ENCODE assay signal across 13 cellular contexts in the genomic region with DNA sequence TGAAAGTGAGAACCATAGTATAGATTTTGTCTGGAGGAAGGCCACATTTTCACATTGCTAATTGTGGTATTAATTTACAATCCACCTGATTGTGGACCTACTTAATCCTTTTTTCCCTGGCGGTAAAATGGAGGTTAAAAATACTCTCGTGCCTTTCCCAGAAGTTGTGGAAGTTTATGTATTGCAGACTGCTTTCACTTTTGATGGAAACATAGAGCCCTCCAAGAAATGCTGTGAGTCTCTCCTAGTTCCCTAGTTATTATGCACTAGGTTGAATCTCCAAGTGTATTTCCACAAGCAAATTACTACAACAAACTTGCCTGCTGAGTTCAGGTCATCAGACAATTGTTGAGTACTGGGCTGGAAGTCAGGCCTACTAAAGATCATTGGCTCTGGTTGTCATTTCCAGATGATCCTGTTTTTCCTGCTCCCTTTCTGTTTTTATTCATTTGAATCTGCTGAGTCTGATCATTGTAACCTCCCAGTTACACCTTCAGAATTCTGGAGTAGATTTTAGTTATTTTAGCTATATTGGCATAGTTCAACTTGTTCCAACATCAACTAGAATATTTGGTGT.
DNase-seq lines count a peak whose midpoint lies in the region; ATAC-seq and TF ChIP-seq lines count a peak whose summit lies in the region.
"Had no signal": no experiment of that assay in that cellular context is flagged by ENCODE, and none has a peak within 500 bp of the region (broad histone marks: within the 10 kb centered on the region; RNA-seq: fewer than 3 reads in every experiment).

No MANE protein-coding gene starts in this region.

- no peaks in the 10 kb centered on the region for H3K36me3 Mint-ChIP-seq in immature natural killer cell

- no peaks in the 10 kb centered on the region for H3K9me3 ChIP-seq in heart right ventricle
- no peaks in the 10 kb centered on the region for H3K9me3 ChIP-seq in psoas muscle

- TF ChIP-seq CTCF in heart right ventricle (IDR thresholded peaks at IDR 0.05) (no peak), fibroblast of the aortic adventitia (IDR thresholded peaks at IDR 0.05; ENCODE audit: insufficient read depth, low read length) (no peak), psoas muscle (IDR thresholded peaks at IDR 0.05) (no peak)

- H3K4me1 Mint-ChIP-seq in immature natural killer cell = no peaks in the 10 kb centered on the region

- H3K27me3 Mint-ChIP-seq in immature natural killer cell (ENCODE audit: low read depth in 3 of 3) = peaks cover 0 to 2% (median 2%) of the 10 kb centered on the region in 3 donors
- H3K27me3 Mint-ChIP-seq: activated CD4-positive, alpha-beta T cell treated with anti-CD3 and anti-CD28 coated beads, Interleukin-2, amount 10 ng/mL, durations not matched to agents 24 days and 14 days had no signal

- WGBS in heart right ventricle, 2 donors = 10 to 15% methylated on average over 2 of the region's 2 CpGs
- 12 to 24% (median 22%) methylated on average over 2 of the region's 2 CpGs for whole genome bisulfite sequencing in psoas muscle, 3 donors

- intact Hi-C loops in heart right ventricle (cut with DNase I) = loop anchor here in 2 of 10 donors (1.0 to 10.0 kb wide), 2 partner anchors 88 to 89 kb away; no protein-coding TSS in a partner anchor
- intact Hi-C loops in Right ventricle myocardium inferior (cut with DNase I) = loop anchor here (5.0 kb wide), 1 partner anchor 45 kb away; no protein-coding TSS in a partner anchor
- intact Hi-C loops in psoas muscle (cut with DNase I) = no loop called here

- peak in 1 of 8 donors; percentile 11 for ATAC-seq in heart right ventricle
- ATAC-seq in Right ventricle myocardium inferior = no peak
- ATAC-seq in psoas muscle = no peak
- ATAC-seq: GM12878 had no signal

- H3K4me3 ChIP-seq in heart right ventricle = peak overlapping the region in 2 of 10 donors; percentile 2 to 6
- H3K4me3 ChIP-seq in fibroblast of the aortic adventitia (ENCODE audit: low read depth, low read length) = no peak overlapping the region
- H3K4me3 ChIP-seq in psoas muscle = peak overlapping the region; percentile 35
- H3K4me3 ChIP-seq: GM12878 had no signal

- DNase-seq in heart right ventricle = no peak
- DNase-seq in Right ventricle myocardium inferior (ENCODE audit: missing footprints) = no peak
- peak; percentile 54 for DNase-seq in fibroblast of the aortic adventitia (ENCODE audit: low read depth)
- DNase-seq in psoas muscle = no peak
- no peak for DNase-seq in NCI-H2107 (lab: John Stamatoyannopoulos, UW)
- no peak for DNase-seq in NCI-H82 treated with DMSO at 0.1 percent for 48 hours (lab: John Stamatoyannopoulos, UW; ENCODE audit: unreplicated experiment)
- no peak for DNase-seq in immature natural killer cell
- DNase-seq in activated CD8-positive, alpha-beta memory T cell treated with anti-CD3 and anti-CD28 coated beads for 24 hours = no peak
- DNase-seq: activated CD4-positive, alpha-beta T cell treated with anti-CD3 and anti-CD28 coated beads, Interleukin-2, amount 10 ng/mL, durations not matched to agents 24 days and 14 days; H9; NCI-H146; T-helper 1 cell had no signal

- H3K36me3 ChIP-seq in heart right ventricle (peaks cover 0 to 9% (median 0%) of the 10 kb centered on the region in 9 donors), psoas muscle (ENCODE audit: insufficient read depth in 1 of 2, low read depth in 1 of 2) (peaks cover 6 to 17% of the 10 kb centered on the region in 2 donors)

- no peaks in the 10 kb centered on the region for H3K27me3 ChIP-seq in heart right ventricle
- H3K27me3 ChIP-seq in psoas muscle (ENCODE audit: insufficient read depth in 3 of 3, low read length in 2 of 3) = no peaks in the 10 kb centered on the region

- peak overlapping the region in 9 of 10 donors; percentile 17 to 80 (median 61) for H3K27ac ChIP-seq in heart right ventricle
- peak overlapping the region; percentile 13 for H3K27ac ChIP-seq in psoas muscle

- no peaks in the 10 kb centered on the region for H3K9me3 Mint-ChIP-seq in immature natural killer cell
- H3K9me3 Mint-ChIP-seq: activated CD4-positive, alpha-beta T cell treated with anti-CD3 and anti-CD28 coated beads, Interleukin-2, amount 10 ng/mL, durations not matched to agents 24 days and 14 days; H9 had no signal

- H3K27ac Mint-ChIP-seq in immature natural killer cell = no peak overlapping the region
- H3K27ac Mint-ChIP-seq: activated CD4-positive, alpha-beta T cell treated with anti-CD3 and anti-CD28 coated beads, Interleukin-2, amount 10 ng/mL, durations not matched to agents 24 days and 14 days; H9 had no signal

- peaks cover 12 to 77% (median 49%) of the 10 kb centered on the region in 9 donors for H3K4me1 ChIP-seq in heart right ventricle
- H3K4me1 ChIP-seq in psoas muscle = peaks cover 35% of the 10 kb centered on the region

- H3K4me3 Mint-ChIP-seq in immature natural killer cell = no peak overlapping the region
- H3K4me3 Mint-ChIP-seq: activated CD4-positive, alpha-beta T cell treated with anti-CD3 and anti-CD28 coated beads, Interleukin-2, amount 10 ng/mL, durations not matched to agents 24 days and 14 days; H9 had no signal
